11 cellular contexts compared by ENCODE assay signal in genomic region chr12:46404225-46404631, GRCh38. TPM values are rescaled to one million over a fixed set of nuclear protein-coding genes. Genes with fewer than 3 reads are reported as not detected.
DNase-seq lines count a peak whose midpoint lies in the region; ATAC-seq and TF ChIP-seq lines count a peak whose summit lies in the region.
"Had no signal": no experiment of that assay in that cellular context is flagged by ENCODE, and none has a peak within 500 bp of the region (broad histone marks: within the 10 kb centered on the region; RNA-seq: fewer than 3 reads in every experiment).

No MANE protein-coding gene starts in this region.

- H3K4me3 ChIP-seq in AG04450 (ENCODE audit: low read depth, low read length) (no peak overlapping the region), ascending aorta (no peak overlapping the region), mesendoderm (ENCODE audit: low read length) (no peak overlapping the region)

- ATAC-seq in GM21529 (IDR thresholded peaks at IDR 0.05; ENCODE audit: unreplicated experiment) (peak; percentile 45), HG03175 (IDR thresholded peaks at IDR 0.05; ENCODE audit: unreplicated experiment) (no peak)

- H2BK5ac ChIP-seq in mesendoderm (ENCODE audit: low read length), result no peak overlapping the region

- DNase-seq in AG04450 (ENCODE audit: low read depth, low spot score), result no peak
- DNase-seq in ascending aorta (ENCODE audit: low spot score in 2 of 2), result no peak
- DNase-seq in mesendoderm, result no peak
- no peak for DNase-seq in NCI-H2227 treated with DMSO at 0.1 percent for 48 hours (lab: John Stamatoyannopoulos, UW)
- DNase-seq in KBM-7, result no peak
- DNase-seq in GDM1 (lab: John Stamatoyannopoulos, UW), result no peak
- DNase-seq: amniotic stem cell, BE2C, NCI-H2081 had no signal

- H3K23ac ChIP-seq in mesendoderm (ENCODE audit: low read length), result no peak overlapping the region

- H3K36me3 ChIP-seq in ascending aorta (no peaks in the 10 kb centered on the region), mesendoderm (ENCODE audit: control insufficient read depth, insufficient read depth, low read length) (no peaks in the 10 kb centered on the region)
- H3K36me3 ChIP-seq: BE2C had no signal

- H2BK15ac ChIP-seq in mesendoderm (replicated peaks; ENCODE audit: low read depth), result no peak overlapping the region

- H2BK120ac ChIP-seq in mesendoderm (ENCODE audit: low read depth, low read length), result no peak overlapping the region

- no peaks in the 10 kb centered on the region for H3K79me2 ChIP-seq in mesendoderm (ENCODE audit: control insufficient read depth, insufficient read depth, low read length)

- no peak overlapping the region for H3K9ac ChIP-seq in mesendoderm (ENCODE audit: low read length)

- CTCF ChIA-PET in AG04450 (lab: Charles Lee), result no interaction called here

- H3K27me3 ChIP-seq in AG04450 (ENCODE audit: control insufficient read depth, insufficient read depth, low read length) (no peaks in the 10 kb centered on the region), ascending aorta (no peaks in the 10 kb centered on the region), mesendoderm (ENCODE audit: insufficient read depth, low read length, poor library complexity) (no peaks in the 10 kb centered on the region)
- H3K27me3 ChIP-seq: BE2C had no signal

- TF ChIP-seq CTCF in AG04450 (IDR thresholded peaks at IDR 0.05; ENCODE audit: low read depth, low read length), result no peak
- TF ChIP-seq CTCF in ascending aorta (IDR thresholded peaks at IDR 0.05), result no peak

- no peak overlapping the region for H4K5ac ChIP-seq in mesendoderm (ENCODE audit: low read length)

- no peak overlapping the region for H3K18ac ChIP-seq in mesendoderm (ENCODE audit: low read length)

- H3K79me1 ChIP-seq in mesendoderm (ENCODE audit: low read length), result no peaks in the 10 kb centered on the region

- H4K8ac ChIP-seq in mesendoderm (ENCODE audit: low read depth, low read length), result no peak overlapping the region

- no CpG with 5 or more reads among the region's 1 CpG for WGBS in mesendoderm (ENCODE audit: extremely low coverage, insufficient coverage, low lambda C conversion rate)

- H3K4me1 ChIP-seq in ascending aorta (peaks cover 0 to 53% of the 10 kb centered on the region in 2 donors), mesendoderm (ENCODE audit: control insufficient read depth, low read depth, low read length) (no peaks in the 10 kb centered on the region)
- H3K4me1 ChIP-seq: BE2C had no signal

- no peak overlapping the region for H2AK5ac ChIP-seq in mesendoderm (ENCODE audit: low read length)

- peak overlapping the region; percentile 59 for H3K27ac ChIP-seq in AG04450 (ENCODE audit: low read depth, low read length)
- H3K27ac ChIP-seq in ascending aorta, result peak overlapping the region; percentile 80
- no peak overlapping the region for H3K27ac ChIP-seq in mesendoderm (ENCODE audit: low read depth, low read length)

- H3K4me2 ChIP-seq in mesendoderm (ENCODE audit: low read length), result no peak overlapping the region

- intact Hi-C loops in ascending aorta (cut with DNase I), result loop anchor here (5.0 kb wide), 1 partner anchor 58 kb away; no protein-coding TSS in a partner anchor

- in situ Hi-C loops in KBM-7 (cut with MboI; ENCODE audit: low pct_unique_long_range_greater_than_20kb, low sequenced_read_pairs), result no loop called here

- H3K56ac ChIP-seq in mesendoderm (ENCODE audit: low read length), result no peak overlapping the region

- peak overlapping the region; percentile 24 for H3K4ac ChIP-seq in mesendoderm (ENCODE audit: low read depth, low read length)

- POLR2A ChIA-PET in AG04450 (lab: Yijun Ruan, JAX), result interaction anchor here (1.0 to 1.1 kb wide), 2 partner anchors 18 to 47 kb away, joined by 3 read pairs; no protein-coding TSS in a partner anchor

- H3K9me3 ChIP-seq in AG04450 (ENCODE audit: control insufficient read depth, insufficient read depth, low read length), result no peaks in the 10 kb centered on the region
- no peaks in the 10 kb centered on the region for H3K9me3 ChIP-seq in ascending aorta
- H3K9me3 ChIP-seq: BE2C had no signal

RNA-seq across cellular contexts. Expression of gene SLC38A2, which starts 31.7 kb away (rescaled TPM):
- polyA plus RNA-seq in AG04450 (2011; rRNA removed), result 520 and 749 TPM in 2 replicates
- polyA minus RNA-seq in AG04450 (2011; rRNA and poly(A)+ RNA removed), result 432 and 681 TPM in 2 replicates
- 384 TPM for total RNA-seq in ascending aorta
- polyA plus RNA-seq in mesendoderm (2013, experiment 1 of 2), result 295 TPM
- 286 TPM for polyA plus RNA-seq in mesendoderm (2013, experiment 2 of 2)
